ENCODE assay signal across 12 cellular contexts in genomic region chr7:102873470-102874165, GRCh38. TPM values are rescaled to one million over a fixed set of nuclear protein-coding genes. Genes with fewer than 3 reads are reported as not detected.
A peak's percentile ranks its signal among the peaks of the same experiment; 100 is the strongest.
DNase-seq lines count a peak whose midpoint lies in the region; ATAC-seq and TF ChIP-seq lines count a peak whose summit lies in the region.
"Had no signal": no experiment of that assay in that cellular context is flagged by ENCODE, and none has a peak within 500 bp of the region (broad histone marks: within the 10 kb centered on the region; RNA-seq: fewer than 3 reads in every experiment).

No MANE protein-coding gene starts in this region.

- POLR2A ChIA-PET in SK-N-SH (lab: Yijun Ruan, JAX), result no interaction called here

- H3K4me3 ChIP-seq in SK-N-SH (ENCODE audit: low read depth in 2 of 2, low read length in 1 of 2) (no peak overlapping the region), GM23338 (no peak overlapping the region)
- H3K4me3 ChIP-seq: spleen, suprapubic skin had no signal

- no peak for DNase-seq in stimulated activated naive CD8-positive, alpha-beta T cell treated with anti-CD3 and anti-CD28 coated beads, Interleukin-15, amount 100 ng/mL, for 72 hours
- no peak for DNase-seq in stimulated activated naive CD8-positive, alpha-beta T cell treated with anti-CD3 and anti-CD28 coated beads, Interleukin-15, Interleukin-2, amounts not matched to agents 100 U/mL and 50 U/mL, for 24 hours
- no peak for DNase-seq in SK-N-SH
- DNase-seq in GM23338 (ENCODE audit: low spot score), result no peak
- DNase-seq in immature natural killer cell, result no peak
- DNase-seq in activated T-helper 1 cell treated with anti-CD3 and anti-CD28 coated beads, Interleukin-12 subunit alpha, Interleukin-12 subunit beta, Interleukin-2, Interleukin-4 antibody, amounts not matched to agents 30 ng/mL and 10 ng/mL and 1 ng/mL, durations not matched to agents 14 hours and 24 hours and 36 hours (ENCODE audit: low spot score), result no peak
- no peak for DNase-seq in dedifferentiated amniotic fluid mesenchymal stem cell (ENCODE audit: extremely low spot score)
- DNase-seq: activated effector memory CD4-positive, alpha-beta T cell treated with anti-CD3 and anti-CD28 coated beads, Interleukin-2, amount 50 U/mL, for 16 hours; BE2C; spleen had no signal

- TF ChIP-seq CTCF in SK-N-SH (IDR thresholded peaks at IDR 0.05) (no peak), GM23338 (conservative IDR thresholded peaks at IDR 0.05; ENCODE audit: low read depth in 2 of 2) (no peak)

- H3K27me3 ChIP-seq in SK-N-SH (ENCODE audit: insufficient read depth) (no peaks in the 10 kb centered on the region), GM23338 (ENCODE audit: insufficient read depth) (no peaks in the 10 kb centered on the region)
- H3K27me3 ChIP-seq: BE2C, spleen, suprapubic skin had no signal

- H2AFZ ChIP-seq in SK-N-SH (ENCODE audit: low read depth) (no peak overlapping the region), GM23338 (no peak overlapping the region)

- H3K9ac ChIP-seq in SK-N-SH, result peak overlapping the region; percentile 80

- peaks cover 21% of the 10 kb centered on the region for H3K4me1 Mint-ChIP-seq in stimulated activated naive CD8-positive, alpha-beta T cell treated with anti-CD3 and anti-CD28 coated beads, Interleukin-15, amount 100 ng/mL, for 72 hours
- H3K4me1 Mint-ChIP-seq in GM23338 (no peaks in the 10 kb centered on the region), immature natural killer cell (peaks cover 3 to 4% of the 10 kb centered on the region in 2 donors)
- peaks cover 34% of the 10 kb centered on the region for H3K4me1 Mint-ChIP-seq in activated T-helper 1 cell treated with anti-CD3 and anti-CD28 coated beads, Interleukin-12 subunit alpha, Interleukin-12 subunit beta, Interleukin-2, Interleukin-4 antibody, amounts not matched to agents 30 ng/mL and 10 ng/mL and 1 ng/mL, durations not matched to agents 14 hours and 24 hours and 36 hours (ENCODE audit: low read depth)

- peak overlapping the region in 1 of 2 donors; percentile 77 for H3K27ac Mint-ChIP-seq in stimulated activated naive CD8-positive, alpha-beta T cell treated with anti-CD3 and anti-CD28 coated beads, Interleukin-15, amount 100 ng/mL, for 72 hours
- H3K27ac Mint-ChIP-seq in GM23338, result no peak overlapping the region
- no peak overlapping the region for H3K27ac Mint-ChIP-seq in immature natural killer cell
- H3K27ac Mint-ChIP-seq in activated T-helper 1 cell treated with anti-CD3 and anti-CD28 coated beads, Interleukin-12 subunit alpha, Interleukin-12 subunit beta, Interleukin-2, Interleukin-4 antibody, amounts not matched to agents 30 ng/mL and 10 ng/mL and 1 ng/mL, durations not matched to agents 14 hours and 24 hours and 36 hours, result no peak overlapping the region

- H3K4me2 ChIP-seq in SK-N-SH (peak overlapping the region; percentile 15), GM23338 (no peak overlapping the region)

- H3K79me2 ChIP-seq in SK-N-SH (ENCODE audit: insufficient read depth) (no peaks in the 10 kb centered on the region), GM23338 (replicated peaks; ENCODE audit: insufficient read depth) (no peaks in the 10 kb centered on the region)

- H3K27ac ChIP-seq in SK-N-SH (ENCODE audit: low read depth in 2 of 2, low read length in 1 of 2), result peak overlapping the region; percentile 76 to 100; a peak in 3 of 4 replicates
- H3K27ac ChIP-seq in GM23338 (ENCODE audit: low read depth), result no peak overlapping the region
- H3K27ac ChIP-seq: suprapubic skin had no signal

- H3K4me3 Mint-ChIP-seq in stimulated activated naive CD8-positive, alpha-beta T cell treated with anti-CD3 and anti-CD28 coated beads, Interleukin-15, amount 100 ng/mL, for 72 hours, result no peak overlapping the region
- H3K4me3 Mint-ChIP-seq in GM23338 (no peak overlapping the region), immature natural killer cell (no peak overlapping the region)
- no peak overlapping the region for H3K4me3 Mint-ChIP-seq in activated T-helper 1 cell treated with anti-CD3 and anti-CD28 coated beads, Interleukin-12 subunit alpha, Interleukin-12 subunit beta, Interleukin-2, Interleukin-4 antibody, amounts not matched to agents 30 ng/mL and 10 ng/mL and 1 ng/mL, durations not matched to agents 14 hours and 24 hours and 36 hours

- CTCF ChIA-PET in SK-N-SH (lab: Yijun Ruan, JAX), result interaction anchor here (1.1 kb wide), 1 partner anchor 189 kb away, joined by 3 read pairs; no protein-coding TSS in a partner anchor

- H3K36me3 Mint-ChIP-seq in GM23338 (ENCODE audit: low read depth) (no peaks in the 10 kb centered on the region; the same call in 2 of the 3 replicates), immature natural killer cell (no peaks in the 10 kb centered on the region)
- H3K36me3 Mint-ChIP-seq in activated T-helper 1 cell treated with anti-CD3 and anti-CD28 coated beads, Interleukin-12 subunit alpha, Interleukin-12 subunit beta, Interleukin-2, Interleukin-4 antibody, amounts not matched to agents 30 ng/mL and 10 ng/mL and 1 ng/mL, durations not matched to agents 14 hours and 24 hours and 36 hours (ENCODE audit: low read depth), result peaks cover 3% of the 10 kb centered on the region

- no peaks in the 10 kb centered on the region for H3K9me3 Mint-ChIP-seq in stimulated activated naive CD8-positive, alpha-beta T cell treated with anti-CD3 and anti-CD28 coated beads, Interleukin-15, amount 100 ng/mL, for 72 hours
- H3K9me3 Mint-ChIP-seq in GM23338 (no peaks in the 10 kb centered on the region), immature natural killer cell (no peaks in the 10 kb centered on the region)
- H3K9me3 Mint-ChIP-seq in activated T-helper 1 cell treated with anti-CD3 and anti-CD28 coated beads, Interleukin-12 subunit alpha, Interleukin-12 subunit beta, Interleukin-2, Interleukin-4 antibody, amounts not matched to agents 30 ng/mL and 10 ng/mL and 1 ng/mL, durations not matched to agents 14 hours and 24 hours and 36 hours, result no peaks in the 10 kb centered on the region

- H3K27me3 Mint-ChIP-seq in stimulated activated naive CD8-positive, alpha-beta T cell treated with anti-CD3 and anti-CD28 coated beads, Interleukin-15, amount 100 ng/mL, for 72 hours, result no peaks in the 10 kb centered on the region
- H3K27me3 Mint-ChIP-seq in GM23338 (ENCODE audit: insufficient read depth, low read depth, poor library complexity) (no peaks in the 10 kb centered on the region), immature natural killer cell (ENCODE audit: low read depth in 3 of 3) (peaks cover 0 to 3% (median 1%) of the 10 kb centered on the region in 3 donors)
- no peaks in the 10 kb centered on the region for H3K27me3 Mint-ChIP-seq in activated T-helper 1 cell treated with anti-CD3 and anti-CD28 coated beads, Interleukin-12 subunit alpha, Interleukin-12 subunit beta, Interleukin-2, Interleukin-4 antibody, amounts not matched to agents 30 ng/mL and 10 ng/mL and 1 ng/mL, durations not matched to agents 14 hours and 24 hours and 36 hours (ENCODE audit: insufficient read depth)

- WGBS in SK-N-SH (ENCODE audit: low lambda C conversion rate), result 71% methylated on average over 4 of the region's 4 CpGs

- peaks cover 0 to 45% of the 10 kb centered on the region in 2 experiments; a peak in 2 of 4 replicates for H3K4me1 ChIP-seq in SK-N-SH (ENCODE audit: control insufficient read depth in 1 of 2, insufficient read depth in 2 of 2, low read depth in 1 of 2, low read length in 1 of 2)
- no peaks in the 10 kb centered on the region for H3K4me1 ChIP-seq in GM23338 (ENCODE audit: insufficient read depth)
- H3K4me1 ChIP-seq: BE2C, spleen, suprapubic skin had no signal

- ATAC-seq in stimulated activated naive CD8-positive, alpha-beta T cell treated with anti-CD3 and anti-CD28 coated beads, Interleukin-15, amount 100 ng/mL, for 72 hours, result peak; percentile 11
- no peak for ATAC-seq in stimulated activated naive CD8-positive, alpha-beta T cell treated with anti-CD3 and anti-CD28 coated beads, Interleukin-15, Interleukin-2, amounts not matched to agents 100 U/mL and 50 U/mL, for 24 hours
- ATAC-seq in HG02943 (IDR thresholded peaks at IDR 0.05; ENCODE audit: low read depth, unreplicated experiment) (peak; percentile 38), GM23338 (no peak)

- H3K9me2 ChIP-seq in SK-N-SH (no peaks in the 10 kb centered on the region), GM23338 (ENCODE audit: insufficient read depth) (no peaks in the 10 kb centered on the region; the same call in 1 of the 2 replicates)

- H4K20me1 ChIP-seq in SK-N-SH (ENCODE audit: insufficient read depth), result no peaks in the 10 kb centered on the region
- H4K20me1 ChIP-seq in GM23338 (replicated peaks; ENCODE audit: insufficient read depth), result no peaks in the 10 kb centered on the region

- TF ChIP-seq EP300 in SK-N-SH (IDR thresholded peaks at IDR 0.05; ENCODE audit: borderline replicate concordance in 1 of 2, low read depth in 1 of 2, low read length in 1 of 2), result no peak

- H3K36me3 ChIP-seq in SK-N-SH (replicated peaks in 1 of 2; ENCODE audit: control insufficient read depth in 1 of 2, insufficient read depth in 2 of 2, low read length in 1 of 2) (no peaks in the 10 kb centered on the region), GM23338 (ENCODE audit: insufficient read depth) (no peaks in the 10 kb centered on the region)
- H3K36me3 ChIP-seq: BE2C, spleen, suprapubic skin had no signal

- H3K9me3 ChIP-seq in SK-N-SH, result no peaks in the 10 kb centered on the region
- H3K9me3 ChIP-seq: BE2C, spleen, suprapubic skin had no signal

- peaks cover 55% of the 10 kb centered on the region for H3F3A ChIP-seq in SK-N-SH (replicated peaks; ENCODE audit: insufficient read depth)
- no peaks in the 10 kb centered on the region for H3F3A ChIP-seq in GM23338 (replicated peaks; ENCODE audit: low read depth)

- TF ChIP-seq RAD21 in SK-N-SH (IDR thresholded peaks at IDR 0.05; ENCODE audit: low read length), result no peak

- intact Hi-C loops in activated T-helper 1 cell treated with anti-CD3 and anti-CD28 coated beads, Interleukin-12 subunit alpha, Interleukin-12 subunit beta, Interleukin-2, Interleukin-4 antibody, amounts not matched to agents 30 ng/mL and 10 ng/mL and 1 ng/mL, durations not matched to agents 14 hours and 24 hours and 36 hours (cut with micrococcal nuclease), result loop anchor here (1.0 kb wide), 2 partner anchors 38 to 59 kb away; no protein-coding TSS in a partner anchor

TF ChIP-seq in SK-N-SH, 30 proteins besides CTCF, POLR2A, EP300 and RAD21 (continues in another document):
- no peak for TF ChIP-seq GABPA (IDR thresholded peaks at IDR 0.05; ENCODE audit: low read depth)

RNA-seq across cellular contexts. Expression of gene LRRC17, which starts 39.2 kb away (rescaled TPM):
- polyA plus RNA-seq in SK-N-SH (2012; rRNA removed) (101 and 138 TPM in 2 replicates), GM23338 (2016; fragmentation: Nextera tagmentation; extraction: Ambion mirVana) (1.0 and 2.8 TPM in 2 replicates), immature natural killer cell (not detected)
- polyA plus RNA-seq in SK-N-SH (2012; cell fraction: cytosol; rRNA removed), result 138 and 169 TPM in 2 replicates
- polyA plus RNA-seq in SK-N-SH (2012; cell fraction: nucleus; rRNA removed), result 35.8 and 67.6 TPM in 2 replicates
- 3.1 and 9.4 TPM in 2 replicates for total RNA-seq in GM23338 (2014; rRNA removed; shearing (Covaris generic))
- 0.17 TPM in 1 of 2 replicates, not detected in the other for total RNA-seq in activated T-helper 1 cell treated with anti-CD3 and anti-CD28 coated beads, Interleukin-12 subunit alpha, Interleukin-12 subunit beta, Interleukin-2, Interleukin-4 antibody, amounts not matched to agents 30 ng/mL and 10 ng/mL and 1 ng/mL, durations not matched to agents 14 hours and 24 hours and 36 hours

Comparison
In these comparisons a context has a peak if more than half of its experiments do, and no peak if none do; other contexts are left out.
1. ATAC-seq: peak in stimulated activated naive CD8-positive, alpha-beta T cell treated with anti-CD3 and anti-CD28 coated beads, Interleukin-15, amount 100 ng/mL, for 72 hours (single experiment) and HG02943 (single experiment); none in stimulated activated naive CD8-positive, alpha-beta T cell treated with anti-CD3 and anti-CD28 coated beads, Interleukin-15, Interleukin-2, amounts not matched to agents 100 U/mL and 50 U/mL, for 24 hours (single experiment) and GM23338 (single experiment).